ENCODE assay signal across 18 cellular contexts in genomic region chr3:29349049-29349448, GRCh38.
DNase-seq lines count a peak whose midpoint lies in the region; ATAC-seq, FAIRE-seq and TF ChIP-seq lines count a peak whose summit lies in the region.
"Had no signal": no experiment of that assay in that cellular context is flagged by ENCODE, and none has a peak within 500 bp of the region (broad histone marks: within the 10 kb centered on the region; RNA-seq: fewer than 3 reads in every experiment).

No MANE protein-coding gene starts in this region.

- no peaks in the 10 kb centered on the region for H3K36me3 Mint-ChIP-seq in CD4-positive, CD25-positive, alpha-beta regulatory T cell
- no peaks in the 10 kb centered on the region for H3K36me3 Mint-ChIP-seq in neural progenitor cell

- no peak for TF ChIP-seq EP300 in GM12878 (IDR thresholded peaks at IDR 0.05; ENCODE audit: borderline replicate concordance in 1 of 2, control insufficient read depth in 1 of 2, low read depth in 2 of 2, low read length in 2 of 2)

- intact Hi-C loops in GM12878 (cut with micrococcal nuclease; ENCODE audit: unreplicated experiment): no loop called here

- POLR2A ChIA-PET in GM12878 (lab: Charles Lee): interaction anchor here (1.1 to 1.5 kb wide), 5 partner anchors 11 to 25 kb away, joined by 3 to 10 read pairs (median 3); no protein-coding TSS in a partner anchor

- no peaks in the 10 kb centered on the region for H3K9me3 ChIP-seq in CD4-positive, CD25-positive, alpha-beta regulatory T cell (ENCODE audit: control insufficient read depth in 2 of 2, low read length in 2 of 2)
- H3K9me3 ChIP-seq in OCI-LY1 (ENCODE audit: low read length) (peaks cover 3% of the 10 kb centered on the region; the same call in 1 of the 2 replicates), GM12878 (replicated peaks; ENCODE audit: control insufficient read depth, insufficient read depth, low read length) (no peaks in the 10 kb centered on the region), neural progenitor cell (ENCODE audit: low read depth) (no peaks in the 10 kb centered on the region)
- H3K9me3 ChIP-seq: BLaER1 treated with 17β-estradiol and CSF1 and Interleukin-3, amounts not matched to agents 10 nM and 100 nM had no signal

- RAD21 ChIA-PET in GM12878 (lab: Charles Lee; ENCODE audit: unreplicated experiment): interaction anchor here (0.5 to 2.8 kb wide), 9 partner anchors 12 to 535 kb away, joined by 3 to 14 read pairs (median 4); partner anchors contain the start of gene RBMS3

- H2AFZ ChIP-seq in OCI-LY1 (ENCODE audit: low read length) (no peak overlapping the region), GM12878 (ENCODE audit: control insufficient read depth, low read depth, low read length) (peak overlapping the region; percentile 64), neural progenitor cell (replicated peaks) (peak overlapping the region; percentile 29)
- H2AFZ ChIP-seq: GM23248 had no signal

- H3K79me2 ChIP-seq in OCI-LY1 (ENCODE audit: insufficient read depth, low read length) (peaks cover 66% of the 10 kb centered on the region), GM12878 (ENCODE audit: control insufficient read depth, insufficient read depth, low read length) (no peaks in the 10 kb centered on the region), neural progenitor cell (ENCODE audit: low read depth) (no peaks in the 10 kb centered on the region)

- H3K4me1 Mint-ChIP-seq in CD4-positive, CD25-positive, alpha-beta regulatory T cell: peaks cover 0 to 31% (median 10%) of the 10 kb centered on the region in 4 donors
- peaks cover 2% of the 10 kb centered on the region for H3K4me1 Mint-ChIP-seq in neural progenitor cell

- H3K9ac ChIP-seq in OCI-LY1 (ENCODE audit: low read length): peak overlapping the region; percentile 46; the same call in 1 of the 2 replicates
- H3K9ac ChIP-seq in GM12878 (ENCODE audit: control insufficient read depth, insufficient read depth, low read length): no peak overlapping the region
- H3K9ac ChIP-seq in neural progenitor cell: no peak overlapping the region
- H3K9ac ChIP-seq: BLaER1 treated with 17β-estradiol and CSF1 and Interleukin-3, amounts not matched to agents 10 nM and 100 nM; GM23248 had no signal

- H3K27me3 ChIP-seq in CD4-positive, CD25-positive, alpha-beta regulatory T cell (ENCODE audit: control insufficient read depth, insufficient read depth, low read length): no peaks in the 10 kb centered on the region
- no peaks in the 10 kb centered on the region for H3K27me3 ChIP-seq in OCI-LY1 (ENCODE audit: insufficient read depth, low read length)
- no peaks in the 10 kb centered on the region for H3K27me3 ChIP-seq in GM12878 (replicated peaks in 1 of 2; ENCODE audit: control insufficient read depth in 2 of 2, insufficient read depth in 2 of 2, low read length in 1 of 2)
- no peaks in the 10 kb centered on the region for H3K27me3 ChIP-seq in neural progenitor cell
- H3K27me3 ChIP-seq: BLaER1 treated with 17β-estradiol and CSF1 and Interleukin-3, amounts not matched to agents 10 nM and 100 nM had no signal

- no peak overlapping the region for H3K4me3 ChIP-seq in CD4-positive, CD25-positive, alpha-beta regulatory T cell (ENCODE audit: low read depth, low read length)
- H3K4me3 ChIP-seq in OCI-LY1 (ENCODE audit: low read depth, low read length, poor library complexity, severe bottlenecking): peak overlapping the region; percentile 36
- no peak overlapping the region; the same call in 1 of the 2 replicates for H3K4me3 ChIP-seq in GM12878
- H3K4me3 ChIP-seq in neural progenitor cell: no peak overlapping the region
- H3K4me3 ChIP-seq: BLaER1 treated with 17β-estradiol and CSF1 and Interleukin-3, amounts not matched to agents 10 nM and 100 nM; GM23248 had no signal

- no peak overlapping the region for H3K27ac ChIP-seq in CD4-positive, CD25-positive, alpha-beta regulatory T cell (ENCODE audit: insufficient read depth, low read length, poor library complexity, severe bottlenecking)
- peak overlapping the region; percentile 70 for H3K27ac ChIP-seq in OCI-LY1 (ENCODE audit: low read depth, low read length, poor library complexity, severe bottlenecking)
- no peak overlapping the region for H3K27ac ChIP-seq in GM12878 (ENCODE audit: control insufficient read depth, insufficient read depth)
- peak overlapping the region; percentile 54 for H3K27ac ChIP-seq in neural progenitor cell
- H3K27ac ChIP-seq: BLaER1 treated with 17β-estradiol and CSF1 and Interleukin-3, amounts not matched to agents 10 nM and 100 nM; GM23248; HL-60 had no signal

- H3F3A ChIP-seq in OCI-LY1 (ENCODE audit: insufficient read depth, low read length) (no peaks in the 10 kb centered on the region), neural progenitor cell (ENCODE audit: low read depth) (no peaks in the 10 kb centered on the region)

- no peaks in the 10 kb centered on the region for H3K4me1 ChIP-seq in CD4-positive, CD25-positive, alpha-beta regulatory T cell (ENCODE audit: control insufficient read depth, insufficient read depth, low read length, poor library complexity, severe bottlenecking)
- H3K4me1 ChIP-seq in OCI-LY1 (ENCODE audit: insufficient read depth, low read length, severe bottlenecking) (peaks cover 79% of the 10 kb centered on the region), GM12878 (ENCODE audit: control insufficient read depth, insufficient read depth, low read length) (no peaks in the 10 kb centered on the region), neural progenitor cell (no peaks in the 10 kb centered on the region)

- WGBS in GM12878 (ENCODE audit: insufficient coverage, insufficient replicate concordance, low lambda C conversion rate, missing lambda C conversion rate): 37% methylated on average over 2 of the region's 2 CpGs

- no peak for TF ChIP-seq POLR2A in GM12878 (IDR thresholded peaks at IDR 0.05; ENCODE audit: low read depth, low read length)

- H3K4me3 Mint-ChIP-seq in CD4-positive, CD25-positive, alpha-beta regulatory T cell: no peak overlapping the region
- no peak overlapping the region for H3K4me3 Mint-ChIP-seq in neural progenitor cell
- H3K4me3 Mint-ChIP-seq: CD4-positive, alpha-beta T cell; H9 had no signal

- no TSS peak for BruUV-seq in GM12878 (replicated peaks; lab: Mats Ljungman, UMichigan)

- DNase-seq in CD4-positive, CD25-positive, alpha-beta regulatory T cell: no peak
- DNase-seq in GM12878 (ENCODE audit: low read depth, low spot score) (no peak), neural progenitor cell (ENCODE audit: low spot score) (no peak), NCI-H446 (lab: John Stamatoyannopoulos, UW) (no peak), cerebellum (ENCODE audit: low spot score) (no peak), T-helper 9 cell (no peak)
- DNase-seq: 8988T; ACHN; CD4-positive, alpha-beta T cell; DMS79; GM23248; H9; KBM-7 had no signal

- no peaks in the 10 kb centered on the region for H3K27me3 Mint-ChIP-seq in CD4-positive, CD25-positive, alpha-beta regulatory T cell
- H3K27me3 Mint-ChIP-seq in neural progenitor cell (ENCODE audit: insufficient read depth, low read depth): peaks cover 2% of the 10 kb centered on the region
- H3K27me3 Mint-ChIP-seq: CD4-positive, alpha-beta T cell had no signal

- no peaks in the 10 kb centered on the region for H3K9me2 ChIP-seq in OCI-LY1 (ENCODE audit: low read depth, low read length)

- peak overlapping the region; percentile 63 for H3K4me2 ChIP-seq in OCI-LY1 (ENCODE audit: low read length)
- no peak overlapping the region; the same call in 1 of the 2 replicates for H3K4me2 ChIP-seq in GM12878 (ENCODE audit: control insufficient read depth, insufficient read depth)
- H3K4me2 ChIP-seq in neural progenitor cell: no peak overlapping the region
- H3K4me2 ChIP-seq: BLaER1 treated with 17β-estradiol and CSF1 and Interleukin-3, amounts not matched to agents 10 nM and 100 nM had no signal

- no peak for FAIRE-seq in GM12878 (lab: Jason Lieb, UNC)
- FAIRE-seq: GM12891 had no signal

- no peak for TF ChIP-seq RAD21 in GM12878 (IDR thresholded peaks at IDR 0.05; ENCODE audit: insufficient read depth, low read depth, low read length)

- H3K9me3 Mint-ChIP-seq in CD4-positive, CD25-positive, alpha-beta regulatory T cell: peaks cover 0 to 3% (median 0%) of the 10 kb centered on the region in 7 donors
- H3K9me3 Mint-ChIP-seq in neural progenitor cell: no peaks in the 10 kb centered on the region
- H3K9me3 Mint-ChIP-seq: CD4-positive, alpha-beta T cell; H9 had no signal

- H3K27ac Mint-ChIP-seq in CD4-positive, CD25-positive, alpha-beta regulatory T cell: peak overlapping the region in 2 of 3 donors; percentile 18 to 87
- no peak overlapping the region for H3K27ac Mint-ChIP-seq in neural progenitor cell
- H3K27ac Mint-ChIP-seq: CD4-positive, alpha-beta T cell had no signal

- ATAC-seq in CD4-positive, CD25-positive, alpha-beta regulatory T cell (ENCODE audit: low read depth in 2 of 2): no peak
- ATAC-seq in GM12878: peak; percentile 47
- no peak for ATAC-seq in HG02938 (IDR thresholded peaks at IDR 0.05; ENCODE audit: unreplicated experiment)

- SMC1A ChIA-PET in GM12878 (lab: Charles Lee; ENCODE audit: uncharacterized antibody, unreplicated experiment): interaction anchor here (0.7 to 2.9 kb wide), 14 partner anchors 10 to 65 kb away, joined by 3 to 14 read pairs (median 4); no protein-coding TSS in a partner anchor

- H4K20me1 ChIP-seq in OCI-LY1 (ENCODE audit: insufficient read depth, low read length) (no peaks in the 10 kb centered on the region), GM12878 (ENCODE audit: control insufficient read depth, insufficient read depth) (no peaks in the 10 kb centered on the region), neural progenitor cell (ENCODE audit: low read depth) (no peaks in the 10 kb centered on the region)
- H4K20me1 ChIP-seq: BLaER1 treated with 17β-estradiol and CSF1 and Interleukin-3, amounts not matched to agents 10 nM and 100 nM had no signal

- H3K36me3 ChIP-seq in CD4-positive, CD25-positive, alpha-beta regulatory T cell (ENCODE audit: control insufficient read depth, insufficient read depth, low read length): no peaks in the 10 kb centered on the region
- peaks cover 5% of the 10 kb centered on the region for H3K36me3 ChIP-seq in OCI-LY1 (ENCODE audit: insufficient read depth, low read length)
- H3K36me3 ChIP-seq in GM12878 (ENCODE audit: control insufficient read depth in 2 of 2, insufficient read depth in 2 of 2, low read length in 1 of 2): no peaks in the 10 kb centered on the region
- H3K36me3 ChIP-seq in neural progenitor cell: no peaks in the 10 kb centered on the region
- H3K36me3 ChIP-seq: BLaER1 treated with 17β-estradiol and CSF1 and Interleukin-3, amounts not matched to agents 10 nM and 100 nM had no signal

- in situ Hi-C loops in GM12878 (cut with MboI): no loop called here

- CTCF ChIA-PET in GM12878 (lab: Yijun Ruan, JAX): interaction anchor here (0.6 to 1.3 kb wide), 5 partner anchors 11 to 29 kb away, joined by 3 to 7 read pairs (median 3); no protein-coding TSS in a partner anchor

- no peak for TF ChIP-seq CTCF in OCI-LY1 (IDR thresholded peaks at IDR 0.05; ENCODE audit: low read length)
- TF ChIP-seq CTCF in GM12878 (IDR thresholded peaks at IDR 0.05 in 2 of 3, conservative IDR thresholded peaks at IDR 0.05 in 1 of 3; ENCODE audit: control insufficient read depth in 2 of 3, extremely low read depth in 1 of 3, insufficient read depth in 1 of 3, low read depth in 3 of 3, low read length in 3 of 3): no peak
- no peak for TF ChIP-seq CTCF in neural progenitor cell (IDR thresholded peaks at IDR 0.05)

TF ChIP-seq in GM12878, 131 proteins besides CTCF, POLR2A, EP300 and RAD21 (continues in another document):
- TF ChIP-seq TCF12 (IDR thresholded peaks at IDR 0.05; ENCODE audit: low read depth, low read length): no peak

Comparison
In these comparisons a context has a peak if more than half of its experiments do, and no peak if none do; other contexts are left out.
1. H3K27ac ChIP-seq: peak in OCI-LY1 (single experiment) and neural progenitor cell (single experiment); none in CD4-positive, CD25-positive, alpha-beta regulatory T cell (single experiment) and GM12878 (single experiment).